ENCODE assay signal across 1 cellular context in the genomic region with DNA sequence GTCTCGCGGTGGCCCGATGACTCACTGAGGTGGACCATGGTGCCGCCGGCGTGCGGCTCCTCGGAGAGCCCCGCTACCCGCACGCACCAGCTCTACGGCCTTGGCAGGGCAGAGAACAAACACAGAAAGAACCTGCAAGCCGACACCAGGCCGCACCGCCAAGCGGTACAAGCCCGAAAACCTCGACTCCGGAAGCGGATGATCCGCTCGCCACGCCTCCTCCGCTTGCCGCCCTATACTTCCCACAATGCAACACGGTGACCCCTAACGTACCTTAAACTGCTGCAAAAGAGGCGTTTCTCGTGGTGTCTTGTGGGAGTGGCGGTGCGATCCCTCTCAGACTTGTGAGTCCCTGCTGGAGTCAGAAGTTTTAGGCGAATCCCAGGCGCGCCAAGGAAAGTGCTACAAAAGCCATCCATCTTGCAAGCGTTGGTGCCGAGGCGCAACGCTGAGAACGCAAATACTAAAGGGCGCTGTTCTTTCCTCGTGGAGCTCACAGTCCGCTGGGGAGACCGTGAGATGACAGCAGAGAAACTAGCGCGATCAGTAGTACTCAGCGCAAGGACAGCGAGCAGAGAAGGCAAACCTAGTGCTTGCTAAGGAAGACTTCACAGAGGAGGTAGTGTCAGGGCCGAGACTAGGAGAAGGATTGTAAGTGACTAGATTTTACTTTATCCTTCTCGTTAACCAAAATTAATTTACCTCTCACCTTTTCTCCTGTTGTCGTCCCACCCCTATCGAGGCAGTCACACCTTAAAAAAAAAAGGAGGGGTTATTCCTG.
A peak's percentile ranks its signal among the peaks of the same experiment; 100 is the strongest.
TF ChIP-seq lines count a peak whose summit lies in the region.

A gene (minus strand): TSS at position 200 of the 781 bp plus-strand sequence. CDS start 162 bp downstream, at position 38.

TF ChIP-seq in K562, 482 proteins besides CTCF, POLR2A, EP300 and RAD21 (continued from another document and continues in another):
- TF ChIP-seq, protein P1, sequence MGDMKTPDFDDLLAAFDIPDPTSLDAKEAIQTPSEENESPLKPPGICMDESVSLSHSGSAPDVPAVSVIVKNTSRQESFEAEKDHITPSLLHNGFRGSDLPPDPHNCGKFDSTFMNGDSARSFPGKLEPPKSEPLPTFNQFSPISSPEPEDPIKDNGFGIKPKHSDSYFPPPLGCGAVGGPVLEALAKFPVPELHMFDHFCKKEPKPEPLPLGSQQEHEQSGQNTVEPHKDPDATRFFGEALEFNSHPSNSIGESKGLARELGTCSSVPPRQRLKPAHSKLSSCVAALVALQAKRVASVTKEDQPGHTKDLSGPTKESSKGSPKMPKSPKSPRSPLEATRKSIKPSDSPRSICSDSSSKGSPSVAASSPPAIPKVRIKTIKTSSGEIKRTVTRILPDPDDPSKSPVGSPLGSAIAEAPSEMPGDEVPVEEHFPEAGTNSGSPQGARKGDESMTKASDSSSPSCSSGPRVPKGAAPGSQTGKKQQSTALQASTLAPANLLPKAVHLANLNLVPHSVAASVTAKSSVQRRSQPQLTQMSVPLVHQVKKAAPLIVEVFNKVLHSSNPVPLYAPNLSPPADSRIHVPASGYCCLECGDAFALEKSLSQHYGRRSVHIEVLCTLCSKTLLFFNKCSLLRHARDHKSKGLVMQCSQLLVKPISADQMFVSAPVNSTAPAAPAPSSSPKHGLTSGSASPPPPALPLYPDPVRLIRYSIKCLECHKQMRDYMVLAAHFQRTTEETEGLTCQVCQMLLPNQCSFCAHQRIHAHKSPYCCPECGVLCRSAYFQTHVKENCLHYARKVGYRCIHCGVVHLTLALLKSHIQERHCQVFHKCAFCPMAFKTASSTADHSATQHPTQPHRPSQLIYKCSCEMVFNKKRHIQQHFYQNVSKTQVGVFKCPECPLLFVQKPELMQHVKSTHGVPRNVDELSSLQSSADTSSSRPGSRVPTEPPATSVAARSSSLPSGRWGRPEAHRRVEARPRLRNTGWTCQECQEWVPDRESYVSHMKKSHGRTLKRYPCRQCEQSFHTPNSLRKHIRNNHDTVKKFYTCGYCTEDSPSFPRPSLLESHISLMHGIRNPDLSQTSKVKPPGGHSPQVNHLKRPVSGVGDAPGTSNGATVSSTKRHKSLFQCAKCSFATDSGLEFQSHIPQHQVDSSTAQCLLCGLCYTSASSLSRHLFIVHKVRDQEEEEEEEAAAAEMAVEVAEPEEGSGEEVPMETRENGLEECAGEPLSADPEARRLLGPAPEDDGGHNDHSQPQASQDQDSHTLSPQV (IDR thresholded peaks at IDR 0.05) = no peak
- TF ChIP-seq CEBPB (tag; IDR thresholded peaks at IDR 0.05) (no peak), CXXC5 (CRISPR knock-in tag; IDR thresholded peaks at IDR 0.05) (peak; percentile 83), SMAD3 (CRISPR knock-in tag; conservative IDR thresholded peaks at IDR 0.05) (no peak; the same call in 1 of the 2 replicates), NR2C2 (CRISPR knock-in tag; IDR thresholded peaks at IDR 0.05) (peak; percentile 99), NR2C2 (tag; IDR thresholded peaks at IDR 0.05) (peak; percentile 99), ZNF589 (CRISPR knock-in tag; IDR thresholded peaks at IDR 0.05; ENCODE audit: low read depth) (peak; percentile 74), STAT5A (IDR thresholded peaks at IDR 0.05; ENCODE audit: borderline replicate concordance, low read length) (peak; percentile 29; the same call in 1 of the 2 replicates), POLR2G (IDR thresholded peaks at IDR 0.05; ENCODE audit: low read depth, low read length) (peak; percentile 95), PHB (CRISPR knock-in tag; IDR thresholded peaks at IDR 0.05) (peak; percentile 90), MED1 (CRISPR knock-in tag; IDR thresholded peaks at IDR 0.05; ENCODE audit: borderline replicate concordance) (no peak), ZNF445 (CRISPR knock-in tag; IDR thresholded peaks at IDR 0.05; ENCODE audit: low read depth) (no peak), MYBL2 (IDR thresholded peaks at IDR 0.05; ENCODE audit: low read depth) (peak; percentile 31; the same call in 1 of the 2 replicates), MYBL2 (CRISPR knock-in tag; IDR thresholded peaks at IDR 0.05; ENCODE audit: borderline replicate concordance) (no peak), ZNF311 (CRISPR knock-in tag; IDR thresholded peaks at IDR 0.05) (no peak), ZNF77 (CRISPR knock-in tag; IDR thresholded peaks at IDR 0.05) (no peak), SUPT5H (IDR thresholded peaks at IDR 0.05) (peak; percentile 97), ZNF695 (CRISPR knock-in tag; IDR thresholded peaks at IDR 0.05) (no peak), ETV6 (IDR thresholded peaks at IDR 0.05; ENCODE audit: borderline replicate concordance in 1 of 2, low read depth in 2 of 2, low read length in 1 of 2) (no peak), ETV6 (CRISPR knock-in tag; IDR thresholded peaks at IDR 0.05; ENCODE audit: borderline replicate concordance) (peak; percentile 65; the same call in 1 of the 2 replicates), EZH2 (IDR thresholded peaks at IDR 0.05; ENCODE audit: borderline replicate concordance, low read depth, low read length) (no peak), ZNF121 (CRISPR knock-in tag; conservative IDR thresholded peaks at IDR 0.05) (no peak), ZZZ3 (IDR thresholded peaks at IDR 0.05) (no peak; the same call in 1 of the 2 replicates), LEF1 (IDR thresholded peaks at IDR 0.05) (no peak; the same call in 1 of the 2 replicates), FOS (IDR thresholded peaks at IDR 0.05; ENCODE audit: extremely low read depth, insufficient read length) (no peak), RAD51 (IDR thresholded peaks at IDR 0.05; ENCODE audit: borderline replicate concordance, low read depth) (0 out of 2 replicates have a peak, but pooled peaks have one; percentile 29), ZNF143 (CRISPR knock-in tag; IDR thresholded peaks at IDR 0.05) (peak; percentile 92), KDM1A (IDR thresholded peaks at IDR 0.05) (no peak), ZNF12 (CRISPR knock-in tag; IDR thresholded peaks at IDR 0.05) (peak; percentile 70; the same call in 1 of the 2 replicates), TBP (optimal IDR thresholded peaks at IDR 0.05; ENCODE audit: low read depth, low read length) (peak; percentile 88), CBFA2T3 (IDR thresholded peaks at IDR 0.05) (no peak; the same call in 1 of the 2 replicates)
- TF ChIP-seq, protein P2, sequence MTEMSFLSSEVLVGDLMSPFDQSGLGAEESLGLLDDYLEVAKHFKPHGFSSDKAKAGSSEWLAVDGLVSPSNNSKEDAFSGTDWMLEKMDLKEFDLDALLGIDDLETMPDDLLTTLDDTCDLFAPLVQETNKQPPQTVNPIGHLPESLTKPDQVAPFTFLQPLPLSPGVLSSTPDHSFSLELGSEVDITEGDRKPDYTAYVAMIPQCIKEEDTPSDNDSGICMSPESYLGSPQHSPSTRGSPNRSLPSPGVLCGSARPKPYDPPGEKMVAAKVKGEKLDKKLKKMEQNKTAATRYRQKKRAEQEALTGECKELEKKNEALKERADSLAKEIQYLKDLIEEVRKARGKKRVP (CRISPR knock-in tag; IDR thresholded peaks at IDR 0.05) = peak; percentile 51; the same call in 1 of the 2 replicates
- TF ChIP-seq, protein P3, sequence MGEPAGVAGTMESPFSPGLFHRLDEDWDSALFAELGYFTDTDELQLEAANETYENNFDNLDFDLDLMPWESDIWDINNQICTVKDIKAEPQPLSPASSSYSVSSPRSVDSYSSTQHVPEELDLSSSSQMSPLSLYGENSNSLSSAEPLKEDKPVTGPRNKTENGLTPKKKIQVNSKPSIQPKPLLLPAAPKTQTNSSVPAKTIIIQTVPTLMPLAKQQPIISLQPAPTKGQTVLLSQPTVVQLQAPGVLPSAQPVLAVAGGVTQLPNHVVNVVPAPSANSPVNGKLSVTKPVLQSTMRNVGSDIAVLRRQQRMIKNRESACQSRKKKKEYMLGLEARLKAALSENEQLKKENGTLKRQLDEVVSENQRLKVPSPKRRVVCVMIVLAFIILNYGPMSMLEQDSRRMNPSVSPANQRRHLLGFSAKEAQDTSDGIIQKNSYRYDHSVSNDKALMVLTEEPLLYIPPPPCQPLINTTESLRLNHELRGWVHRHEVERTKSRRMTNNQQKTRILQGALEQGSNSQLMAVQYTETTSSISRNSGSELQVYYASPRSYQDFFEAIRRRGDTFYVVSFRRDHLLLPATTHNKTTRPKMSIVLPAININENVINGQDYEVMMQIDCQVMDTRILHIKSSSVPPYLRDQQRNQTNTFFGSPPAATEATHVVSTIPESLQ (CRISPR knock-in tag; IDR thresholded peaks at IDR 0.05) = no peak; the same call in 1 of the 2 replicates
- TF ChIP-seq, protein P4, sequence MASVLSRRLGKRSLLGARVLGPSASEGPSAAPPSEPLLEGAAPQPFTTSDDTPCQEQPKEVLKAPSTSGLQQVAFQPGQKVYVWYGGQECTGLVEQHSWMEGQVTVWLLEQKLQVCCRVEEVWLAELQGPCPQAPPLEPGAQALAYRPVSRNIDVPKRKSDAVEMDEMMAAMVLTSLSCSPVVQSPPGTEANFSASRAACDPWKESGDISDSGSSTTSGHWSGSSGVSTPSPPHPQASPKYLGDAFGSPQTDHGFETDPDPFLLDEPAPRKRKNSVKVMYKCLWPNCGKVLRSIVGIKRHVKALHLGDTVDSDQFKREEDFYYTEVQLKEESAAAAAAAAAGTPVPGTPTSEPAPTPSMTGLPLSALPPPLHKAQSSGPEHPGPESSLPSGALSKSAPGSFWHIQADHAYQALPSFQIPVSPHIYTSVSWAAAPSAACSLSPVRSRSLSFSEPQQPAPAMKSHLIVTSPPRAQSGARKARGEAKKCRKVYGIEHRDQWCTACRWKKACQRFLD (CRISPR knock-in tag; IDR thresholded peaks at IDR 0.05) = no peak
- TF ChIP-seq, protein P5, sequence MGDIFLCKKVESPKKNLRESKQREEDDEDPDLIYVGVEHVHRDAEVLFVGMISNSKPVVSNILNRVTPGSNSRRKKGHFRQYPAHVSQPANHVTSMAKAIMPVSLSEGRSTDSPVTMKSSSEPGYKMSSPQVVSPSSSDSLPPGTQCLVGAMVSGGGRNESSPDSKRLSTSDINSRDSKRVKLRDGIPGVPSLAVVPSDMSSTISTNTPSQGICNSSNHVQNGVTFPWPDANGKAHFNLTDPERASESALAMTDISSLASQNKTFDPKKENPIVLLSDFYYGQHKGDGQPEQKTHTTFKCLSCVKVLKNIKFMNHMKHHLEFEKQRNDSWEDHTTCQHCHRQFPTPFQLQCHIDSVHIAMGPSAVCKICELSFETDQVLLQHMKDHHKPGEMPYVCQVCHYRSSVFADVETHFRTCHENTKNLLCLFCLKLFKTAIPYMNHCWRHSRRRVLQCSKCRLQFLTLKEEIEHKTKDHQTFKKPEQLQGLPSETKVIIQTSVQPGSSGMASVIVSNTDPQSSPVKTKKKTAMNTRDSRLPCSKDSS (IDR thresholded peaks at IDR 0.05; ENCODE audit: low read depth, partially characterized antibody) = no peak
- TF ChIP-seq, protein P6, sequence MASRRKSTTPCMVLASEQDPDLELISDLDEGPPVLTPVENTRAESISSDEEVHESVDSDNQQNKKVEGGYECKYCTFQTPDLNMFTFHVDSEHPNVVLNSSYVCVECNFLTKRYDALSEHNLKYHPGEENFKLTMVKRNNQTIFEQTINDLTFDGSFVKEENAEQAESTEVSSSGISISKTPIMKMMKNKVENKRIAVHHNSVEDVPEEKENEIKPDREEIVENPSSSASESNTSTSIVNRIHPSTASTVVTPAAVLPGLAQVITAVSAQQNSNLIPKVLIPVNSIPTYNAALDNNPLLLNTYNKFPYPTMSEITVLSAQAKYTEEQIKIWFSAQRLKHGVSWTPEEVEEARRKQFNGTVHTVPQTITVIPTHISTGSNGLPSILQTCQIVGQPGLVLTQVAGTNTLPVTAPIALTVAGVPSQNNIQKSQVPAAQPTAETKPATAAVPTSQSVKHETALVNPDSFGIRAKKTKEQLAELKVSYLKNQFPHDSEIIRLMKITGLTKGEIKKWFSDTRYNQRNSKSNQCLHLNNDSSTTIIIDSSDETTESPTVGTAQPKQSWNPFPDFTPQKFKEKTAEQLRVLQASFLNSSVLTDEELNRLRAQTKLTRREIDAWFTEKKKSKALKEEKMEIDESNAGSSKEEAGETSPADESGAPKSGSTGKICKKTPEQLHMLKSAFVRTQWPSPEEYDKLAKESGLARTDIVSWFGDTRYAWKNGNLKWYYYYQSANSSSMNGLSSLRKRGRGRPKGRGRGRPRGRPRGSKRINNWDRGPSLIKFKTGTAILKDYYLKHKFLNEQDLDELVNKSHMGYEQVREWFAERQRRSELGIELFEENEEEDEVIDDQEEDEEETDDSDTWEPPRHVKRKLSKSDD (conservative IDR thresholded peaks at IDR 0.05; ENCODE audit: low read length) = no peak; the same call in 1 of the 2 replicates
- TF ChIP-seq, protein P7, sequence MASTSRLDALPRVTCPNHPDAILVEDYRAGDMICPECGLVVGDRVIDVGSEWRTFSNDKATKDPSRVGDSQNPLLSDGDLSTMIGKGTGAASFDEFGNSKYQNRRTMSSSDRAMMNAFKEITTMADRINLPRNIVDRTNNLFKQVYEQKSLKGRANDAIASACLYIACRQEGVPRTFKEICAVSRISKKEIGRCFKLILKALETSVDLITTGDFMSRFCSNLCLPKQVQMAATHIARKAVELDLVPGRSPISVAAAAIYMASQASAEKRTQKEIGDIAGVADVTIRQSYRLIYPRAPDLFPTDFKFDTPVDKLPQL (IDR thresholded peaks at IDR 0.05; ENCODE audit: extremely low read depth, insufficient read length) = peak; percentile 58
- TF ChIP-seq, protein P8, sequence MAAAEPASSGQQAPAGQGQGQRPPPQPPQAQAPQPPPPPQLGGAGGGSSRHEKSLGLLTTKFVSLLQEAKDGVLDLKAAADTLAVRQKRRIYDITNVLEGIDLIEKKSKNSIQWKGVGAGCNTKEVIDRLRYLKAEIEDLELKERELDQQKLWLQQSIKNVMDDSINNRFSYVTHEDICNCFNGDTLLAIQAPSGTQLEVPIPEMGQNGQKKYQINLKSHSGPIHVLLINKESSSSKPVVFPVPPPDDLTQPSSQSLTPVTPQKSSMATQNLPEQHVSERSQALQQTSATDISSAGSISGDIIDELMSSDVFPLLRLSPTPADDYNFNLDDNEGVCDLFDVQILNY (CRISPR knock-in tag; IDR thresholded peaks at IDR 0.05) = peak; percentile 79; the same call in 1 of the 2 replicates
- TF ChIP-seq, protein P9, sequence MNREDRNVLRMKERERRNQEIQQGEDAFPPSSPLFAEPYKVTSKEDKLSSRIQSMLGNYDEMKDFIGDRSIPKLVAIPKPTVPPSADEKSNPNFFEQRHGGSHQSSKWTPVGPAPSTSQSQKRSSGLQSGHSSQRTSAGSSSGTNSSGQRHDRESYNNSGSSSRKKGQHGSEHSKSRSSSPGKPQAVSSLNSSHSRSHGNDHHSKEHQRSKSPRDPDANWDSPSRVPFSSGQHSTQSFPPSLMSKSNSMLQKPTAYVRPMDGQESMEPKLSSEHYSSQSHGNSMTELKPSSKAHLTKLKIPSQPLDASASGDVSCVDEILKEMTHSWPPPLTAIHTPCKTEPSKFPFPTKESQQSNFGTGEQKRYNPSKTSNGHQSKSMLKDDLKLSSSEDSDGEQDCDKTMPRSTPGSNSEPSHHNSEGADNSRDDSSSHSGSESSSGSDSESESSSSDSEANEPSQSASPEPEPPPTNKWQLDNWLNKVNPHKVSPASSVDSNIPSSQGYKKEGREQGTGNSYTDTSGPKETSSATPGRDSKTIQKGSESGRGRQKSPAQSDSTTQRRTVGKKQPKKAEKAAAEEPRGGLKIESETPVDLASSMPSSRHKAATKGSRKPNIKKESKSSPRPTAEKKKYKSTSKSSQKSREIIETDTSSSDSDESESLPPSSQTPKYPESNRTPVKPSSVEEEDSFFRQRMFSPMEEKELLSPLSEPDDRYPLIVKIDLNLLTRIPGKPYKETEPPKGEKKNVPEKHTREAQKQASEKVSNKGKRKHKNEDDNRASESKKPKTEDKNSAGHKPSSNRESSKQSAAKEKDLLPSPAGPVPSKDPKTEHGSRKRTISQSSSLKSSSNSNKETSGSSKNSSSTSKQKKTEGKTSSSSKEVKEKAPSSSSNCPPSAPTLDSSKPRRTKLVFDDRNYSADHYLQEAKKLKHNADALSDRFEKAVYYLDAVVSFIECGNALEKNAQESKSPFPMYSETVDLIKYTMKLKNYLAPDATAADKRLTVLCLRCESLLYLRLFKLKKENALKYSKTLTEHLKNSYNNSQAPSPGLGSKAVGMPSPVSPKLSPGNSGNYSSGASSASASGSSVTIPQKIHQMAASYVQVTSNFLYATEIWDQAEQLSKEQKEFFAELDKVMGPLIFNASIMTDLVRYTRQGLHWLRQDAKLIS (CRISPR knock-in tag; IDR thresholded peaks at IDR 0.05) = peak; percentile 86
